In genomic region chr11:13965337-13965736, GRCh38 we compare ENCODE assay signal across 1 cellular context.
TF ChIP-seq lines count a peak whose summit lies in the region.

No MANE protein-coding gene starts in this region.

TF ChIP-seq in Ishikawa, 13 proteins besides CTCF, POLR2A, EP300 and RAD21 (continued from another document):
- no peak for TF ChIP-seq USF1 (IDR thresholded peaks at IDR 0.05)
